13 cellular contexts compared by ENCODE assay signal in genomic region chr3:111667170-111667569, GRCh38. TPM values are rescaled to one million over a fixed set of nuclear protein-coding genes. Genes with fewer than 3 reads are reported as not detected.
A peak's percentile ranks its signal among the peaks of the same experiment; 100 is the strongest.
DNase-seq lines count a peak whose midpoint lies in the region; ATAC-seq and TF ChIP-seq lines count a peak whose summit lies in the region.
"Had no signal": no experiment of that assay in that cellular context is flagged by ENCODE, and none has a peak within 500 bp of the region (broad histone marks: within the 10 kb centered on the region; RNA-seq: fewer than 3 reads in every experiment).

No MANE protein-coding gene starts in this region.

- H2AK5ac ChIP-seq in H9 (ENCODE audit: insufficient read length, low read length): no peak overlapping the region

- H3K36me3 Mint-ChIP-seq in CD8-positive, alpha-beta T cell: peaks cover 37% of the 10 kb centered on the region
- H3K36me3 Mint-ChIP-seq in activated naive CD8-positive, alpha-beta T cell treated with anti-CD3 and anti-CD28 coated beads for 36 hours: peaks cover 45% of the 10 kb centered on the region
- peaks cover 11% of the 10 kb centered on the region for H3K36me3 Mint-ChIP-seq in natural killer cell
- peaks cover 8 to 15% (median 11%) of the 10 kb centered on the region in 3 experiments for H3K36me3 Mint-ChIP-seq in H9 (ENCODE audit: insufficient read depth in 1 of 3, low read depth in 3 of 3)

- no peak overlapping the region for H2BK120ac ChIP-seq in H9 (ENCODE audit: low read depth, low read length, poor library complexity, severe bottlenecking)

- H3K9ac ChIP-seq in H9 (ENCODE audit: extremely low read depth, insufficient read length, low read length): no peak overlapping the region

- H2BK5ac ChIP-seq in H9 (ENCODE audit: insufficient read length, low read length): no peak overlapping the region

- no peak for DNase-seq in CD8-positive, alpha-beta T cell
- DNase-seq in activated naive CD8-positive, alpha-beta T cell treated with anti-CD3 and anti-CD28 coated beads for 36 hours: no peak
- DNase-seq in natural killer cell (no peak), kidney tubule cell (ENCODE audit: low spot score) (no peak), aorta (no peak), HCEC 1CT (no peak), H9 (no peak)
- DNase-seq: activated CD8-positive, alpha-beta memory T cell treated with anti-CD3 and anti-CD28 coated beads, Interleukin-2, amount 50 U/mL, for 48 hours; COR-L47; GOT3; kidney; NCI-H510A treated with DMSO at 0.1 percent for 48 hours had no signal

- no peak overlapping the region for H2BK15ac ChIP-seq in H9 (ENCODE audit: low read depth, low read length)

- no peaks in the 10 kb centered on the region for H3K27me3 Mint-ChIP-seq in CD8-positive, alpha-beta T cell (ENCODE audit: low read depth)
- no peaks in the 10 kb centered on the region for H3K27me3 Mint-ChIP-seq in activated naive CD8-positive, alpha-beta T cell treated with anti-CD3 and anti-CD28 coated beads for 36 hours
- H3K27me3 Mint-ChIP-seq in natural killer cell (ENCODE audit: low read depth in 2 of 2) (no peaks in the 10 kb centered on the region), H9 (ENCODE audit: low read depth) (no peaks in the 10 kb centered on the region; the same call in 1 of the 2 replicates)

- no peak overlapping the region for H4K5ac ChIP-seq in H9 (ENCODE audit: insufficient read length, low read depth, low read length)

- H4K20me1 ChIP-seq in H9 (ENCODE audit: control insufficient read depth, insufficient read depth, insufficient read length): no peaks in the 10 kb centered on the region

- H3T11ph ChIP-seq in H9 (ENCODE audit: low read length): no peak overlapping the region

- H3K79me2 ChIP-seq in H9 (ENCODE audit: insufficient read depth, low read length): no peaks in the 10 kb centered on the region

- CTCF ChIA-PET in CD8-positive, alpha-beta T cell (lab: Charles Lee): interaction anchor here (0.8 to 3.5 kb wide), 6 partner anchors 12 to 312 kb away, joined by 3 to 14 read pairs (median 4); partner anchors contain the start of gene ABHD10

- H3K27me3 ChIP-seq in CD8-positive, alpha-beta T cell (ENCODE audit: insufficient read depth, low read length): no peaks in the 10 kb centered on the region
- H3K27me3 ChIP-seq in aorta (ENCODE audit: control insufficient read depth in 1 of 2, insufficient read depth in 2 of 2, low read length in 1 of 2) (no peaks in the 10 kb centered on the region), H9 (ENCODE audit: insufficient read depth, low read length) (no peaks in the 10 kb centered on the region)

- TF ChIP-seq CTCF in CD8-positive, alpha-beta T cell (IDR thresholded peaks at IDR 0.05): no peak
- TF ChIP-seq CTCF in natural killer cell (IDR thresholded peaks at IDR 0.05) (no peak), H9 (conservative IDR thresholded peaks at IDR 0.05) (no peak)

- H3K4ac ChIP-seq in H9 (ENCODE audit: low read depth, low read length): no peak overlapping the region

- H3K18ac ChIP-seq in H9 (ENCODE audit: insufficient read length, low read depth, low read length): no peak overlapping the region

- H3K4me1 Mint-ChIP-seq in CD8-positive, alpha-beta T cell (ENCODE audit: low read depth): peaks cover 60% of the 10 kb centered on the region
- peaks cover 60% of the 10 kb centered on the region for H3K4me1 Mint-ChIP-seq in activated naive CD8-positive, alpha-beta T cell treated with anti-CD3 and anti-CD28 coated beads for 36 hours
- H3K4me1 Mint-ChIP-seq in natural killer cell: peaks cover 45 to 50% of the 10 kb centered on the region in 2 donors
- peaks cover 0 to 6% of the 10 kb centered on the region in 2 experiments; a peak in 2 of 4 replicates for H3K4me1 Mint-ChIP-seq in H9

- no peak overlapping the region for H3K23ac ChIP-seq in H9 (ENCODE audit: insufficient read length, low read depth, low read length)

- no peak overlapping the region for H2AFZ ChIP-seq in H9 (ENCODE audit: low read length)

- no peak for ATAC-seq in CD8-positive, alpha-beta T cell
- ATAC-seq in natural killer cell (no peak), aorta (ENCODE audit: low FRiP score) (no peak)

- H3K27ac Mint-ChIP-seq in CD8-positive, alpha-beta T cell: peak overlapping the region; percentile 89
- peak overlapping the region; percentile 91 for H3K27ac Mint-ChIP-seq in activated naive CD8-positive, alpha-beta T cell treated with anti-CD3 and anti-CD28 coated beads for 36 hours
- H3K27ac Mint-ChIP-seq in natural killer cell: peak overlapping the region; percentile 89 to 97
- no peak overlapping the region; a peak in 1 of 7 replicates for H3K27ac Mint-ChIP-seq in H9

- peak overlapping the region; percentile 64 for H3K27ac ChIP-seq in CD8-positive, alpha-beta T cell (ENCODE audit: low read depth, low read length)
- H3K27ac ChIP-seq in KOPT-K1 (ENCODE audit: low read depth, low read length, poor library complexity, severe bottlenecking): peak overlapping the region; percentile 86
- no peak overlapping the region for H3K27ac ChIP-seq in aorta (ENCODE audit: low read depth in 1 of 2, low read length in 2 of 2)
- no peak overlapping the region for H3K27ac ChIP-seq in H9 (ENCODE audit: insufficient read length, low read depth, low read length)

- no peak overlapping the region for H4K8ac ChIP-seq in H9 (replicated peaks; ENCODE audit: insufficient read length, low read depth, low read length)

- H3K4me1 ChIP-seq in CD8-positive, alpha-beta T cell (ENCODE audit: insufficient read depth, low read length): peaks cover 36% of the 10 kb centered on the region
- H3K4me1 ChIP-seq in aorta (ENCODE audit: control insufficient read depth in 1 of 2, insufficient read depth in 2 of 2, low read length in 2 of 2) (no peaks in the 10 kb centered on the region), H9 (ENCODE audit: insufficient read depth, low read length) (no peaks in the 10 kb centered on the region)

- POLR2A ChIA-PET in CD8-positive, alpha-beta T cell (lab: Charles Lee): interaction anchor here (1.0 to 1.7 kb wide), 7 partner anchors 14 to 312 kb away, joined by 3 to 9 read pairs (median 3); partner anchors contain the start of gene ABHD10

- H3K4me2 ChIP-seq in H9 (ENCODE audit: insufficient read depth, insufficient read length, low read length): no peak overlapping the region

- H3K4me3 Mint-ChIP-seq in CD8-positive, alpha-beta T cell: peak overlapping the region; percentile 77
- peak overlapping the region; percentile 57 for H3K4me3 Mint-ChIP-seq in activated naive CD8-positive, alpha-beta T cell treated with anti-CD3 and anti-CD28 coated beads for 36 hours
- H3K4me3 Mint-ChIP-seq in natural killer cell (peak overlapping the region; percentile 85), H9 (no peak overlapping the region)

- no peak overlapping the region for H2BK20ac ChIP-seq in H9 (ENCODE audit: low read depth, low read length, poor library complexity, severe bottlenecking)

- H2BK12ac ChIP-seq in H9 (ENCODE audit: insufficient read length, low read depth, low read length): no peak overlapping the region

- peaks cover 10% of the 10 kb centered on the region for H3K9me3 Mint-ChIP-seq in CD8-positive, alpha-beta T cell
- H3K9me3 Mint-ChIP-seq in activated naive CD8-positive, alpha-beta T cell treated with anti-CD3 and anti-CD28 coated beads for 36 hours: peaks cover 28% of the 10 kb centered on the region
- H3K9me3 Mint-ChIP-seq in natural killer cell (peaks cover 2 to 3% of the 10 kb centered on the region in 2 donors), H9 (peaks cover 19 to 20% of the 10 kb centered on the region in 2 experiments)

- H3K14ac ChIP-seq in H9 (ENCODE audit: insufficient read depth, low read length): no peak overlapping the region

- no peaks in the 10 kb centered on the region for H3K36me3 ChIP-seq in CD8-positive, alpha-beta T cell (ENCODE audit: insufficient read depth, low read length)
- peaks cover 40% of the 10 kb centered on the region for H3K36me3 ChIP-seq in KOPT-K1 (ENCODE audit: insufficient read depth, low read length)
- H3K36me3 ChIP-seq in aorta (ENCODE audit: control insufficient read depth in 1 of 2, insufficient read depth in 2 of 2, low read length in 1 of 2): no peaks in the 10 kb centered on the region

- no peaks in the 10 kb centered on the region for H3K9me3 ChIP-seq in CD8-positive, alpha-beta T cell (ENCODE audit: low read length)
- peaks cover 27% of the 10 kb centered on the region for H3K9me3 ChIP-seq in KOPT-K1 (ENCODE audit: insufficient read depth, low read length, poor library complexity, severe bottlenecking)
- H3K9me3 ChIP-seq in aorta (ENCODE audit: control insufficient read depth, low read length): no peaks in the 10 kb centered on the region
- no peaks in the 10 kb centered on the region for H3K9me3 ChIP-seq in H9 (ENCODE audit: control insufficient read depth, low read depth, low read length)

- no peak overlapping the region for H4K91ac ChIP-seq in H9 (ENCODE audit: insufficient read length, low read depth, low read length)

- no peaks in the 10 kb centered on the region for H3K79me1 ChIP-seq in H9 (ENCODE audit: insufficient read depth, low read depth, low read length, poor library complexity, severe bottlenecking)

- H3K23me2 ChIP-seq in H9 (ENCODE audit: insufficient read length, low read depth, low read length, poor library complexity, severe bottlenecking): no peaks in the 10 kb centered on the region

- H3K4me3 ChIP-seq in CD8-positive, alpha-beta T cell (ENCODE audit: low read depth, low read length): peak overlapping the region; percentile 36
- no peak overlapping the region for H3K4me3 ChIP-seq in aorta (ENCODE audit: low read length in 2 of 2)

- H3K56ac ChIP-seq in H9 (ENCODE audit: insufficient read length, low read depth, low read length): no peak overlapping the region

- intact Hi-C loops in CD8-positive, alpha-beta T cell (cut with DNase I, micrococcal nuclease): loop anchor here (2.0 to 10.0 kb wide), 3 partner anchors 14 to 115 kb away; no protein-coding TSS in a partner anchor
- intact Hi-C loops in natural killer cell (cut with micrococcal nuclease) (loop anchor here (5.0 kb wide), 1 partner anchor 120 kb away; no protein-coding TSS in a partner anchor), aorta (cut with DNase I) (no loop called here)

- 87% methylated on average over 5 of the region's 5 CpGs for WGBS in aorta, 2 donors
- no CpG with 5 or more reads among the region's 5 CpGs for WGBS in H9 (ENCODE audit: extremely low coverage, insufficient read length, low lambda C conversion rate)

RNA-seq across cellular contexts. Expression of gene PLCXD2, which starts 7.3 kb away (rescaled TPM):
- 10 to 100 TPM; 52.6 to 52.8 TPM for total RNA-seq in CD8-positive, alpha-beta T cell
- total RNA-seq in activated naive CD8-positive, alpha-beta T cell treated with anti-CD3 and anti-CD28 coated beads for 36 hours: 1 to 10 TPM; 8.1 to 8.5 TPM
- 10 to 100 TPM; 31.6 to 37.5 (median 32.5) TPM for total RNA-seq in natural killer cell
- 1 to 10 TPM; 1.1 to 1.3 TPM for total RNA-seq in aorta
- under 1 TPM in 1 of 2 donors, not detected in 1; 0.15 TPM for polyA plus RNA-seq in aorta
- total RNA-seq in H9 (2021): 1.5 and 1.7 TPM in 2 replicates

Comparison
In these comparisons a context has a peak if more than half of its experiments do, and no peak if none do; other contexts are left out.
1. H3K27ac ChIP-seq: peak in CD8-positive, alpha-beta T cell (single experiment) and KOPT-K1 (single experiment); none in aorta (0 of 2) and H9 (single experiment).
2. H3K27ac Mint-ChIP-seq: peak in CD8-positive, alpha-beta T cell (single experiment), activated naive CD8-positive, alpha-beta T cell treated with anti-CD3 and anti-CD28 coated beads for 36 hours (single experiment) and natural killer cell (2 of 2); none in H9 (0 of 3).
3. H3K4me3 Mint-ChIP-seq: peak in CD8-positive, alpha-beta T cell (single experiment), activated naive CD8-positive, alpha-beta T cell treated with anti-CD3 and anti-CD28 coated beads for 36 hours (single experiment) and natural killer cell (single experiment); none in H9 (0 of 2).
4. intact Hi-C loops: an anchor here in CD8-positive, alpha-beta T cell (2.0 to 10.0 kb wide) and natural killer cell (5.0 kb wide); none called in aorta.